ENCODE assay signal across 8 cellular contexts in genomic region chr20:25247100-25247665, GRCh38. TPM values are rescaled to one million over a fixed set of nuclear protein-coding genes. Genes with fewer than 3 reads are reported as not detected.
DNase-seq lines count a peak whose midpoint lies in the region; ATAC-seq and TF ChIP-seq lines count a peak whose summit lies in the region.

No MANE protein-coding gene starts in this region.

- H3K4me2 ChIP-seq in BLaER1, result peak overlapping the region; percentile 99

- peaks cover 35% of the 10 kb centered on the region for H4K20me1 ChIP-seq in BLaER1

- peak; percentile 23 to 65 (median 52) for TF ChIP-seq CTCF in body of pancreas (IDR thresholded peaks at IDR 0.05)
- peak; percentile 28 for TF ChIP-seq CTCF in psoas muscle (IDR thresholded peaks at IDR 0.05)

- H3K36me3 ChIP-seq in BLaER1 (peaks cover 18% of the 10 kb centered on the region), body of pancreas (replicated peaks in 1 of 2; ENCODE audit: insufficient read depth in 1 of 2, low read depth in 2 of 2) (no peaks in the 10 kb centered on the region), iPS DF 6.9 (ENCODE audit: control insufficient read depth, insufficient read depth, low read length) (no peaks in the 10 kb centered on the region), psoas muscle (ENCODE audit: insufficient read depth in 1 of 2, low read depth in 1 of 2) (no peaks in the 10 kb centered on the region)

- DNase-seq in body of pancreas, result peak; percentile 72 to 84 (median 80)
- no peak for DNase-seq in iPS DF 6.9 (ENCODE audit: low read depth, low spot score)
- peak; percentile 60 to 73 for DNase-seq in psoas muscle
- no peak for DNase-seq in activated CD8-positive, alpha-beta memory T cell treated with anti-CD3 and anti-CD28 coated beads, Interleukin-2, amount 50 U/mL, for 4 hours

- WGBS in body of pancreas, 2 donors, result 3 to 13% methylated on average over 6 to 26 of the region's 28 CpGs
- no CpG with 5 or more reads among the region's 28 CpGs for WGBS in iPS DF 6.9 (ENCODE audit: insufficient coverage, insufficient read length)
- 3 to 6% (median 6%) methylated on average over 28 of the region's 28 CpGs for WGBS in psoas muscle, 3 donors

- H3K4me1 ChIP-seq in BLaER1, result peaks cover 58% of the 10 kb centered on the region
- H3K4me1 ChIP-seq in body of pancreas, result peaks cover 33% of the 10 kb centered on the region
- no peaks in the 10 kb centered on the region for H3K4me1 ChIP-seq in iPS DF 6.9 (ENCODE audit: control insufficient read depth, insufficient read depth, low read length)
- H3K4me1 ChIP-seq in psoas muscle, result peaks cover 23% of the 10 kb centered on the region

- H3K27ac ChIP-seq in BLaER1, result no peak overlapping the region
- H3K27ac ChIP-seq in body of pancreas, result peak overlapping the region; percentile 84 to 98 (median 96)
- H3K27ac ChIP-seq in iPS DF 6.9 (ENCODE audit: low read length), result no peak overlapping the region
- H3K27ac ChIP-seq in psoas muscle, result peak overlapping the region; percentile 90

- intact Hi-C loops in body of pancreas (cut with DNase I) (no loop called here), psoas muscle (cut with DNase I) (loop anchor here (5.0 kb wide), 1 partner anchor 50 kb away; the partner anchor contains the start of gene ENTPD6 (in 2 of the 2))

- H3K9me3 ChIP-seq in BLaER1, result no peaks in the 10 kb centered on the region
- H3K9me3 ChIP-seq in body of pancreas, result no peaks in the 10 kb centered on the region
- no peaks in the 10 kb centered on the region for H3K9me3 ChIP-seq in iPS DF 6.9 (ENCODE audit: control insufficient read depth, insufficient read depth, low read length)
- H3K9me3 ChIP-seq in psoas muscle, result peaks cover 4% of the 10 kb centered on the region

- H3K4me3 ChIP-seq in BLaER1 (peak overlapping the region; percentile 95), body of pancreas (peak overlapping the region; percentile 21 to 82), iPS DF 6.9 (ENCODE audit: low read length) (peak overlapping the region; percentile 65; the same call in 1 of the 2 replicates), psoas muscle (peak overlapping the region; percentile 75)

- peak; percentile 3 to 79 (median 74) for TF ChIP-seq POLR2A in body of pancreas (IDR thresholded peaks at IDR 0.05)

- ATAC-seq in GM18517 (IDR thresholded peaks at IDR 0.05; ENCODE audit: unreplicated experiment) (peak; percentile 8), HG03354 (IDR thresholded peaks at IDR 0.05; ENCODE audit: poor library complexity, severe bottlenecking, unreplicated experiment) (peak; percentile 21), body of pancreas (peak; percentile 62), psoas muscle (peak; percentile 65 to 77 (median 71))

- H3K27me3 ChIP-seq in BLaER1 (peaks cover 10% of the 10 kb centered on the region; the same call in 1 of the 2 replicates), body of pancreas (no peaks in the 10 kb centered on the region), iPS DF 6.9 (ENCODE audit: control insufficient read depth, insufficient read depth, low read length) (no peaks in the 10 kb centered on the region), psoas muscle (ENCODE audit: insufficient read depth in 3 of 3, low read length in 2 of 3) (no peaks in the 10 kb centered on the region)

- peak overlapping the region; percentile 69 for H3K9ac ChIP-seq in BLaER1

TF ChIP-seq in PFSK-1, 5 proteins besides CTCF, POLR2A, EP300 and RAD21:
- TF ChIP-seq POLR2AphosphoS5 (IDR thresholded peaks at IDR 0.05; ENCODE audit: low read depth, low read length), result no peak; the same call in 1 of the 2 replicates
- peak in 1 of 2 experiments; percentile 56; a peak in 1 of 4 replicates for TF ChIP-seq REST (IDR thresholded peaks at IDR 0.05; ENCODE audit: insufficient read depth in 1 of 2, low read depth in 2 of 2, low read length in 2 of 2)
- TF ChIP-seq TAF1 (IDR thresholded peaks at IDR 0.05; ENCODE audit: borderline replicate concordance, insufficient read depth, low read length), result no peak
- TF ChIP-seq SIN3A (IDR thresholded peaks at IDR 0.05; ENCODE audit: borderline replicate concordance, insufficient read depth, low read length), result peak; percentile 60; the same call in 1 of the 2 replicates
- TF ChIP-seq FOXP2 (optimal IDR thresholded peaks at IDR 0.05; ENCODE audit: borderline replicate concordance, extremely low read depth, extremely low read length, insufficient read depth), result no peak

RNA-seq across cellular contexts. Expression of gene PYGB, which starts 0.7 kb away (rescaled TPM):
- 146 TPM for polyA plus RNA-seq in PFSK-1 (2012; ENCODE audit: insufficient read length, low read depth)
- total RNA-seq in body of pancreas, result 10 to 100 TPM; 34.8 to 42.8 TPM
- total RNA-seq in psoas muscle, result 10 to 100 TPM in 2 of 4 donors, 1 to 10 TPM in 2; 7.8 to 22.3 (median 10.6) TPM
- 1 to 10 TPM; 4.9 to 9.5 (median 8.6) TPM for polyA plus RNA-seq in psoas muscle

RNA-seq across cellular contexts. Expression of gene ENTPD6, which starts 51.7 kb away (rescaled TPM):
- polyA plus RNA-seq in PFSK-1 (2012; ENCODE audit: insufficient read length, low read depth), result 87.5 TPM
- total RNA-seq in body of pancreas (10 to 100 TPM; 59.9 to 79.8 TPM), psoas muscle (10 to 100 TPM; 28.7 to 42.1 (median 34.6) TPM)
- 10 to 100 TPM; 38.9 to 65.3 (median 50.5) TPM for polyA plus RNA-seq in psoas muscle

Comparison
In these comparisons a context has a peak if more than half of its experiments do, and no peak if none do; other contexts are left out.
1. H3K27ac ChIP-seq: peak in body of pancreas (4 of 4) and psoas muscle (single experiment); none in BLaER1 (single experiment) and iPS DF 6.9 (single experiment).
2. ATAC-seq: peak in every context shown above with its lines; median percentile 71 in psoas muscle; 62 in body of pancreas; 21 in HG03354; 8 in GM18517.
3. DNase-seq: peak in body of pancreas (4 of 4) and psoas muscle (2 of 2); none in iPS DF 6.9 (single experiment) and activated CD8-positive, alpha-beta memory T cell treated with anti-CD3 and anti-CD28 coated beads, Interleukin-2, amount 50 U/mL, for 4 hours (single experiment).
4. Peak in every context shown above with its lines, with median percentiles within 50 percentile points of each other: H3K4me3 ChIP-seq.